In genomic region chr4:139454111-139454600, GRCh38 we compare ENCODE assay signal across 1 cellular context.
TF ChIP-seq lines count a peak whose summit lies in the region.

Gene RAB33B, plus strand, starts transcription at chr4:139454121. Its CDS starts 75 bp downstream, at chr4:139454196.

TF ChIP-seq in K562, 482 proteins besides CTCF, POLR2A, EP300 and RAD21 (continued from another document and continues in another):
- TF ChIP-seq, protein P1, sequence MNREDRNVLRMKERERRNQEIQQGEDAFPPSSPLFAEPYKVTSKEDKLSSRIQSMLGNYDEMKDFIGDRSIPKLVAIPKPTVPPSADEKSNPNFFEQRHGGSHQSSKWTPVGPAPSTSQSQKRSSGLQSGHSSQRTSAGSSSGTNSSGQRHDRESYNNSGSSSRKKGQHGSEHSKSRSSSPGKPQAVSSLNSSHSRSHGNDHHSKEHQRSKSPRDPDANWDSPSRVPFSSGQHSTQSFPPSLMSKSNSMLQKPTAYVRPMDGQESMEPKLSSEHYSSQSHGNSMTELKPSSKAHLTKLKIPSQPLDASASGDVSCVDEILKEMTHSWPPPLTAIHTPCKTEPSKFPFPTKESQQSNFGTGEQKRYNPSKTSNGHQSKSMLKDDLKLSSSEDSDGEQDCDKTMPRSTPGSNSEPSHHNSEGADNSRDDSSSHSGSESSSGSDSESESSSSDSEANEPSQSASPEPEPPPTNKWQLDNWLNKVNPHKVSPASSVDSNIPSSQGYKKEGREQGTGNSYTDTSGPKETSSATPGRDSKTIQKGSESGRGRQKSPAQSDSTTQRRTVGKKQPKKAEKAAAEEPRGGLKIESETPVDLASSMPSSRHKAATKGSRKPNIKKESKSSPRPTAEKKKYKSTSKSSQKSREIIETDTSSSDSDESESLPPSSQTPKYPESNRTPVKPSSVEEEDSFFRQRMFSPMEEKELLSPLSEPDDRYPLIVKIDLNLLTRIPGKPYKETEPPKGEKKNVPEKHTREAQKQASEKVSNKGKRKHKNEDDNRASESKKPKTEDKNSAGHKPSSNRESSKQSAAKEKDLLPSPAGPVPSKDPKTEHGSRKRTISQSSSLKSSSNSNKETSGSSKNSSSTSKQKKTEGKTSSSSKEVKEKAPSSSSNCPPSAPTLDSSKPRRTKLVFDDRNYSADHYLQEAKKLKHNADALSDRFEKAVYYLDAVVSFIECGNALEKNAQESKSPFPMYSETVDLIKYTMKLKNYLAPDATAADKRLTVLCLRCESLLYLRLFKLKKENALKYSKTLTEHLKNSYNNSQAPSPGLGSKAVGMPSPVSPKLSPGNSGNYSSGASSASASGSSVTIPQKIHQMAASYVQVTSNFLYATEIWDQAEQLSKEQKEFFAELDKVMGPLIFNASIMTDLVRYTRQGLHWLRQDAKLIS (CRISPR knock-in tag; IDR thresholded peaks at IDR 0.05) = no peak; the same call in 1 of the 2 replicates
- TF ChIP-seq ASH1L (IDR thresholded peaks at IDR 0.05; ENCODE audit: borderline replicate concordance, low read depth, partially characterized antibody) (no peak), CHD2 (IDR thresholded peaks at IDR 0.05; ENCODE audit: low read depth, low read length) (no peak), ZNF232 (CRISPR knock-in tag; IDR thresholded peaks at IDR 0.05) (no peak), SLC30A9 (CRISPR knock-in tag; IDR thresholded peaks at IDR 0.05) (no peak), ZNF124 (CRISPR knock-in tag; IDR thresholded peaks at IDR 0.05) (no peak), SRSF1 (IDR thresholded peaks at IDR 0.05; ENCODE audit: low read depth, low read length) (no peak), ESRRA (IDR thresholded peaks at IDR 0.05; ENCODE audit: borderline replicate concordance, low read depth) (peak; percentile 40; the same call in 1 of the 2 replicates), RFX1 (IDR thresholded peaks at IDR 0.05) (no peak), FOSL1 (tag; conservative IDR thresholded peaks at IDR 0.05) (no peak), MLLT1 (IDR thresholded peaks at IDR 0.05) (0 out of 4 replicates have a peak, but pooled peaks of 1 of the 2 experiments have one; percentile 20), ZNF668 (CRISPR knock-in tag; IDR thresholded peaks at IDR 0.05) (no peak), ZBTB17 (CRISPR knock-in tag; IDR thresholded peaks at IDR 0.05) (0 out of 2 replicates have a peak, but pooled peaks have one; percentile 45), TOE1 (IDR thresholded peaks at IDR 0.05; ENCODE audit: borderline replicate concordance) (peak; percentile 13; the same call in 1 of the 2 replicates), TOE1 (CRISPR knock-in tag; IDR thresholded peaks at IDR 0.05; ENCODE audit: borderline replicate concordance, low read depth) (0 out of 2 replicates have a peak, but pooled peaks have one; percentile 33), L3MBTL2 (IDR thresholded peaks at IDR 0.05) (no peak), TFAM (CRISPR knock-in tag; conservative IDR thresholded peaks at IDR 0.05) (no peak), FOXP1 (CRISPR knock-in tag; IDR thresholded peaks at IDR 0.05) (peak; percentile 39; the same call in 1 of the 2 replicates), SETDB1 (IDR thresholded peaks at IDR 0.05; ENCODE audit: low read length) (no peak), KDM1A (IDR thresholded peaks at IDR 0.05) (peak; percentile 57 to 78), E2F8 (IDR thresholded peaks at IDR 0.05; ENCODE audit: low read depth, partially characterized antibody) (no peak), HMGXB4 (CRISPR knock-in tag; IDR thresholded peaks at IDR 0.05) (no peak), SMAD1 (IDR thresholded peaks at IDR 0.05; ENCODE audit: low read depth, low read length, partially characterized antibody) (no peak), CREM (IDR thresholded peaks at IDR 0.05; ENCODE audit: low read depth) (peak; percentile 42; the same call in 1 of the 2 replicates), ZNF197 (CRISPR knock-in tag; IDR thresholded peaks at IDR 0.05; ENCODE audit: low read depth) (no peak), SMARCC2 (IDR thresholded peaks at IDR 0.05; ENCODE audit: low read depth) (no peak), PHF8 (IDR thresholded peaks at IDR 0.05; ENCODE audit: borderline replicate concordance, low read length) (no peak), ARID1B (IDR thresholded peaks at IDR 0.05) (no peak), ZFPM2 (CRISPR knock-in tag; IDR thresholded peaks at IDR 0.05) (no peak), MAFK (IDR thresholded peaks at IDR 0.05; ENCODE audit: low read length) (no peak), EZH2 (IDR thresholded peaks at IDR 0.05; ENCODE audit: borderline replicate concordance, low read depth, low read length) (no peak), HNRNPL (IDR thresholded peaks at IDR 0.05; ENCODE audit: low read depth, low read length) (no peak), ZNF354B (CRISPR knock-in tag; IDR thresholded peaks at IDR 0.05) (no peak)
- TF ChIP-seq, protein P2, sequence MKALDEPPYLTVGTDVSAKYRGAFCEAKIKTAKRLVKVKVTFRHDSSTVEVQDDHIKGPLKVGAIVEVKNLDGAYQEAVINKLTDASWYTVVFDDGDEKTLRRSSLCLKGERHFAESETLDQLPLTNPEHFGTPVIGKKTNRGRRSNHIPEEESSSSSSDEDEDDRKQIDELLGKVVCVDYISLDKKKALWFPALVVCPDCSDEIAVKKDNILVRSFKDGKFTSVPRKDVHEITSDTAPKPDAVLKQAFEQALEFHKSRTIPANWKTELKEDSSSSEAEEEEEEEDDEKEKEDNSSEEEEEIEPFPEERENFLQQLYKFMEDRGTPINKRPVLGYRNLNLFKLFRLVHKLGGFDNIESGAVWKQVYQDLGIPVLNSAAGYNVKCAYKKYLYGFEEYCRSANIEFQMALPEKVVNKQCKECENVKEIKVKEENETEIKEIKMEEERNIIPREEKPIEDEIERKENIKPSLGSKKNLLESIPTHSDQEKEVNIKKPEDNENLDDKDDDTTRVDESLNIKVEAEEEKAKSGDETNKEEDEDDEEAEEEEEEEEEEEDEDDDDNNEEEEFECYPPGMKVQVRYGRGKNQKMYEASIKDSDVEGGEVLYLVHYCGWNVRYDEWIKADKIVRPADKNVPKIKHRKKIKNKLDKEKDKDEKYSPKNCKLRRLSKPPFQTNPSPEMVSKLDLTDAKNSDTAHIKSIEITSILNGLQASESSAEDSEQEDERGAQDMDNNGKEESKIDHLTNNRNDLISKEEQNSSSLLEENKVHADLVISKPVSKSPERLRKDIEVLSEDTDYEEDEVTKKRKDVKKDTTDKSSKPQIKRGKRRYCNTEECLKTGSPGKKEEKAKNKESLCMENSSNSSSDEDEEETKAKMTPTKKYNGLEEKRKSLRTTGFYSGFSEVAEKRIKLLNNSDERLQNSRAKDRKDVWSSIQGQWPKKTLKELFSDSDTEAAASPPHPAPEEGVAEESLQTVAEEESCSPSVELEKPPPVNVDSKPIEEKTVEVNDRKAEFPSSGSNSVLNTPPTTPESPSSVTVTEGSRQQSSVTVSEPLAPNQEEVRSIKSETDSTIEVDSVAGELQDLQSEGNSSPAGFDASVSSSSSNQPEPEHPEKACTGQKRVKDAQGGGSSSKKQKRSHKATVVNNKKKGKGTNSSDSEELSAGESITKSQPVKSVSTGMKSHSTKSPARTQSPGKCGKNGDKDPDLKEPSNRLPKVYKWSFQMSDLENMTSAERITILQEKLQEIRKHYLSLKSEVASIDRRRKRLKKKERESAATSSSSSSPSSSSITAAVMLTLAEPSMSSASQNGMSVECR (CRISPR knock-in tag; IDR thresholded peaks at IDR 0.05) = 0 out of 2 replicates have a peak, but pooled peaks have one; percentile 3
- TF ChIP-seq, protein P3, sequence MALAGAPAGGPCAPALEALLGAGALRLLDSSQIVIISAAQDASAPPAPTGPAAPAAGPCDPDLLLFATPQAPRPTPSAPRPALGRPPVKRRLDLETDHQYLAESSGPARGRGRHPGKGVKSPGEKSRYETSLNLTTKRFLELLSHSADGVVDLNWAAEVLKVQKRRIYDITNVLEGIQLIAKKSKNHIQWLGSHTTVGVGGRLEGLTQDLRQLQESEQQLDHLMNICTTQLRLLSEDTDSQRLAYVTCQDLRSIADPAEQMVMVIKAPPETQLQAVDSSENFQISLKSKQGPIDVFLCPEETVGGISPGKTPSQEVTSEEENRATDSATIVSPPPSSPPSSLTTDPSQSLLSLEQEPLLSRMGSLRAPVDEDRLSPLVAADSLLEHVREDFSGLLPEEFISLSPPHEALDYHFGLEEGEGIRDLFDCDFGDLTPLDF (CRISPR knock-in tag; IDR thresholded peaks at IDR 0.05) = no peak
- TF ChIP-seq, protein P4, sequence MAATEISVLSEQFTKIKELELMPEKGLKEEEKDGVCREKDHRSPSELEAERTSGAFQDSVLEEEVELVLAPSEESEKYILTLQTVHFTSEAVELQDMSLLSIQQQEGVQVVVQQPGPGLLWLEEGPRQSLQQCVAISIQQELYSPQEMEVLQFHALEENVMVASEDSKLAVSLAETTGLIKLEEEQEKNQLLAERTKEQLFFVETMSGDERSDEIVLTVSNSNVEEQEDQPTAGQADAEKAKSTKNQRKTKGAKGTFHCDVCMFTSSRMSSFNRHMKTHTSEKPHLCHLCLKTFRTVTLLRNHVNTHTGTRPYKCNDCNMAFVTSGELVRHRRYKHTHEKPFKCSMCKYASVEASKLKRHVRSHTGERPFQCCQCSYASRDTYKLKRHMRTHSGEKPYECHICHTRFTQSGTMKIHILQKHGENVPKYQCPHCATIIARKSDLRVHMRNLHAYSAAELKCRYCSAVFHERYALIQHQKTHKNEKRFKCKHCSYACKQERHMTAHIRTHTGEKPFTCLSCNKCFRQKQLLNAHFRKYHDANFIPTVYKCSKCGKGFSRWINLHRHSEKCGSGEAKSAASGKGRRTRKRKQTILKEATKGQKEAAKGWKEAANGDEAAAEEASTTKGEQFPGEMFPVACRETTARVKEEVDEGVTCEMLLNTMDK (IDR thresholded peaks at IDR 0.05; ENCODE audit: borderline replicate concordance, insufficient read depth, low read depth, low read length, poor library complexity, severe bottlenecking) = no peak
- TF ChIP-seq, protein P5, sequence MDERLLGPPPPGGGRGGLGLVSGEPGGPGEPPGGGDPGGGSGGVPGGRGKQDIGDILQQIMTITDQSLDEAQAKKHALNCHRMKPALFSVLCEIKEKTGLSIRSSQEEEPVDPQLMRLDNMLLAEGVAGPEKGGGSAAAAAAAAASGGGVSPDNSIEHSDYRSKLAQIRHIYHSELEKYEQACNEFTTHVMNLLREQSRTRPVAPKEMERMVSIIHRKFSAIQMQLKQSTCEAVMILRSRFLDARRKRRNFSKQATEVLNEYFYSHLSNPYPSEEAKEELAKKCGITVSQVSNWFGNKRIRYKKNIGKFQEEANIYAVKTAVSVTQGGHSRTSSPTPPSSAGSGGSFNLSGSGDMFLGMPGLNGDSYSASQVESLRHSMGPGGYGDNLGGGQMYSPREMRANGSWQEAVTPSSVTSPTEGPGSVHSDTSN (CRISPR knock-in tag; IDR thresholded peaks at IDR 0.05; ENCODE audit: low read depth) = no peak
- TF ChIP-seq, protein P5 (tag; conservative IDR thresholded peaks at IDR 0.05; ENCODE audit: low read depth) = no peak
- TF ChIP-seq, protein P6, sequence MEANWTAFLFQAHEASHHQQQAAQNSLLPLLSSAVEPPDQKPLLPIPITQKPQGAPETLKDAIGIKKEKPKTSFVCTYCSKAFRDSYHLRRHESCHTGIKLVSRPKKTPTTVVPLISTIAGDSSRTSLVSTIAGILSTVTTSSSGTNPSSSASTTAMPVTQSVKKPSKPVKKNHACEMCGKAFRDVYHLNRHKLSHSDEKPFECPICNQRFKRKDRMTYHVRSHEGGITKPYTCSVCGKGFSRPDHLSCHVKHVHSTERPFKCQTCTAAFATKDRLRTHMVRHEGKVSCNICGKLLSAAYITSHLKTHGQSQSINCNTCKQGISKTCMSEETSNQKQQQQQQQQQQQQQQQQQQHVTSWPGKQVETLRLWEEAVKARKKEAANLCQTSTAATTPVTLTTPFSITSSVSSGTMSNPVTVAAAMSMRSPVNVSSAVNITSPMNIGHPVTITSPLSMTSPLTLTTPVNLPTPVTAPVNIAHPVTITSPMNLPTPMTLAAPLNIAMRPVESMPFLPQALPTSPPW (CRISPR knock-in tag; IDR thresholded peaks at IDR 0.05) = no peak
